8 cellular contexts compared by ENCODE assay signal in the genomic region with DNA sequence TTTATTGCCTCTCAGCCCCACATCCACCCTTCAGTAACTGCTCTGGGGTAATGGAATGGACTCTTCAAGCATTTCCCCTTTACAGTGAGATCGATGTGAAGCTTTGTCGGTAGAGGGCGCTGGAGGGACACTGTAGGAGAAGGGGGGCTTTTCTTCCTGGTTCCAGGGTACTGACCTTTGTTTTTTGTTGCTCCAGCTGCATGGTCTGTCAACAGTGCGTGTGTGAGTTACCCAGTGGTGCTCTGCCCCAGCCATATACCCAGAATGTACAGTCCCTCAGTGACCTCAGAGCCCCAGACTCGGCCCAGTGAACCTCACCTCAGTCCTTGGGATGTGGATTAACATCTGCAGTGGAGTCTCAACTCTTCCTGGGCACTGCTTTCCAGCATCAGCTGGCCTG.
DNase-seq lines count a peak whose midpoint lies in the region; ATAC-seq and TF ChIP-seq lines count a peak whose summit lies in the region.

No MANE protein-coding gene starts in this region.

- ATAC-seq in IMR-90 (ENCODE audit: low read depth), result peak; percentile 93
- ATAC-seq in GM18868 (IDR thresholded peaks at IDR 0.05; ENCODE audit: unreplicated experiment), result no peak

- H3K27ac ChIP-seq in IMR-90 (ENCODE audit: insufficient read depth, low read length) (no peak overlapping the region), thyroid gland (no peak overlapping the region)

- WGBS in IMR-90 (ENCODE audit: extremely low coverage in 2 of 2, insufficient read length in 1 of 2), 2 experiments, result no CpG with 5 or more reads among the region's 5 CpGs
- 30 to 46% methylated on average over 4 to 5 of the region's 5 CpGs for WGBS in thyroid gland, 2 donors

- no peaks in the 10 kb centered on the region for H4K20me1 ChIP-seq in IMR-90 (ENCODE audit: insufficient read depth, low read length)

- peak overlapping the region in 1 of 2 experiments; percentile 77; a peak in 2 of 4 replicates for H4K8ac ChIP-seq in IMR-90 (ENCODE audit: low read depth in 2 of 2, low read length in 2 of 2)

- dilution Hi-C loops in IMR-90 (cut with HindIII; ENCODE audit: low sequenced_read_pairs, unreplicated experiment), result no loop called here

- H3K36me3 ChIP-seq in IMR-90 (ENCODE audit: control insufficient read depth, insufficient read depth, low read length) (no peaks in the 10 kb centered on the region), thyroid gland (no peaks in the 10 kb centered on the region)

- H3K27me3 ChIP-seq in IMR-90 (ENCODE audit: control insufficient read depth, insufficient read depth, low read length) (no peaks in the 10 kb centered on the region), thyroid gland (no peaks in the 10 kb centered on the region)

- H3K4me2 ChIP-seq in IMR-90 (ENCODE audit: low read depth, low read length), result no peak overlapping the region

- H3K18ac ChIP-seq in IMR-90 (ENCODE audit: low read depth, low read length), result no peak overlapping the region

- H4K5ac ChIP-seq in IMR-90 (ENCODE audit: low read depth, low read length), result no peak overlapping the region

- H3K9me1 ChIP-seq in IMR-90 (ENCODE audit: insufficient read depth, low read length), result peaks cover 4% of the 10 kb centered on the region; the same call in 1 of the 2 replicates

- peak overlapping the region; percentile 32; the same call in 2 of the 3 replicates for H2BK15ac ChIP-seq in IMR-90 (ENCODE audit: low read depth, low read length)

- intact Hi-C loops in IMR-90 (cut with micrococcal nuclease), result loop anchor here (1.0 kb wide), 3 partner anchors 142 to 267 kb away; partner anchors contain the start of gene TSC22D2
- intact Hi-C loops in thyroid gland (cut with DNase I), result loop anchor here (5.0 kb wide), 1 partner anchor 269 kb away; no protein-coding TSS in a partner anchor

- H3K23ac ChIP-seq in IMR-90 (ENCODE audit: low read depth, low read length), result peak overlapping the region; percentile 26; the same call in 1 of the 2 replicates

- H3K56ac ChIP-seq in IMR-90 (ENCODE audit: extremely low read depth, insufficient read depth, low read length), result no peak overlapping the region

- TF ChIP-seq CTCF in IMR-90 (conservative IDR thresholded peaks at IDR 0.05; ENCODE audit: low read depth, low read length) (peak; percentile 87), thyroid gland (IDR thresholded peaks at IDR 0.05) (peak; percentile 52 to 89 (median 74))

- peak overlapping the region; percentile 84 for H2BK120ac ChIP-seq in IMR-90 (ENCODE audit: low read depth, low read length)

- in situ Hi-C loops in IMR-90 (cut with MboI; ENCODE audit: low sequenced_read_pairs), result loop anchor here (5.0 kb wide), 2 partner anchors 179 to 269 kb away; partner anchors contain the start of gene TSC22D2

- TF ChIP-seq POLR2A in IMR-90 (IDR thresholded peaks at IDR 0.05; ENCODE audit: low read depth, low read length), result no peak
- TF ChIP-seq POLR2A in thyroid gland (IDR thresholded peaks at IDR 0.05), result no peak

- peak overlapping the region; percentile 79 for H2AFZ ChIP-seq in IMR-90 (replicated peaks; ENCODE audit: low read length, poor library complexity)

- peak overlapping the region; percentile 41; the same call in 1 of the 2 replicates for H3K14ac ChIP-seq in IMR-90 (replicated peaks; ENCODE audit: low read depth, low read length)

- peak overlapping the region; percentile 46 for H2AK9ac ChIP-seq in IMR-90 (replicated peaks; ENCODE audit: low read depth, low read length, poor library complexity)

- no peaks in the 10 kb centered on the region for H3K4me1 ChIP-seq in IMR-90 (ENCODE audit: control insufficient read depth, insufficient read depth, low read length)
- no peaks in the 10 kb centered on the region for H3K4me1 ChIP-seq in thyroid gland

- CTCF ChIA-PET in IMR-90 (lab: Yijun Ruan, JAX), result interaction anchor here (0.9 to 1.9 kb wide), 5 partner anchors 9 to 243 kb away, joined by 3 to 7 read pairs (median 5); no protein-coding TSS in a partner anchor

- peak; percentile 89 for TF ChIP-seq RAD21 in IMR-90 (IDR thresholded peaks at IDR 0.05; ENCODE audit: low read length)

- peak overlapping the region; percentile 76; the same call in 1 of the 2 replicates for H3K4ac ChIP-seq in IMR-90 (ENCODE audit: low read depth, low read length)

- peak overlapping the region; percentile 60 for H4K91ac ChIP-seq in IMR-90 (ENCODE audit: insufficient read depth, low read depth, low read length)

- H3K4me3 ChIP-seq in IMR-90 (ENCODE audit: insufficient read depth, low read depth, low read length) (no peak overlapping the region), thyroid gland (replicated peaks in 1 of 3) (no peak overlapping the region)

- peak overlapping the region; percentile 71 for H2AK5ac ChIP-seq in IMR-90 (ENCODE audit: low read depth, low read length)

- BruUV-seq in IMR-90 (replicated peaks; lab: Mats Ljungman, UMichigan), result no TSS peak

- H3K9ac ChIP-seq in IMR-90 (ENCODE audit: low read depth, low read length), result no peak overlapping the region

- POLR2A ChIA-PET in IMR-90 (lab: Charles Lee; ENCODE audit: unreplicated experiment), result no interaction called here

- peaks cover 0 to 13% of the 10 kb centered on the region in 2 experiments; a peak in 2 of 4 replicates for H3K79me1 ChIP-seq in IMR-90 (ENCODE audit: low read depth in 1 of 2, low read length in 2 of 2)

- peak overlapping the region; percentile 86 for H2BK20ac ChIP-seq in IMR-90 (ENCODE audit: low read depth, low read length)

- DNase-seq in NCI-H510A treated with DMSO at 0.1 percent for 48 hours (lab: John Stamatoyannopoulos, UW) (peak; percentile 12), NCI-H510A (lab: John Stamatoyannopoulos, UW) (no peak), IMR-90 (peak; percentile 69), SHP77 treated with DMSO at 0.1 percent for 48 hours (lab: John Stamatoyannopoulos, UW) (peak; percentile 29), ecto neural progenitor cell (ENCODE audit: low spot score) (peak; percentile 79), medulla oblongata (ENCODE audit: extremely low spot score) (peak; percentile 83), thyroid gland (peak; percentile 68 to 75)

- H2BK5ac ChIP-seq in IMR-90 (ENCODE audit: low read depth, low read length, poor library complexity, severe bottlenecking), result no peak overlapping the region

- H3K9me3 ChIP-seq in IMR-90 (ENCODE audit: control insufficient read depth, insufficient read depth, low read length) (no peaks in the 10 kb centered on the region), thyroid gland (no peaks in the 10 kb centered on the region)

TF ChIP-seq in IMR-90, 13 proteins besides CTCF, POLR2A, EP300 and RAD21:
- peak; percentile 88 for TF ChIP-seq SMC3 (IDR thresholded peaks at IDR 0.05; ENCODE audit: low read depth, low read length)
- TF ChIP-seq MAZ (IDR thresholded peaks at IDR 0.05; ENCODE audit: borderline replicate concordance, low read depth, low read length), result no peak
